In the genomic region with DNA sequence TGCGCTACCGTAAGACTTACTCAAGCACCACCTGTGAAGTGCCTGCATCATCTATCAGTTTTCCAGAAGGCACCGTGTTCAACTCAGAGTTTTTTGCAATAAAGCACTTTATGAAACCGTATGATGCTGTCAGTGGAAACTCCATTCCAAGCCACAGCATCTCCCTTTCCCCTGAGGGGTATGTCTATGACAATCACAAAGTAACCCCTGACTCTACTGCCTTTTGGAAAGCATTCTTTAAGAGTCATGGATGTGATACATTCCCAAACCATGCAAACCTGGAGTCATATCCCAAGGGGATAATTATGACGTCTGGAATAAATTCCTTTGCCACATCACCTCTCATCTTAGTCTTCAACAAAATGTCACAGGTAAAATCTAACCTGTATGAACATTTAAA, we compare ENCODE assay signal across 31 cellular contexts. TPM values are rescaled to one million over a fixed set of nuclear protein-coding genes. Genes with fewer than 3 reads are reported as not detected.
A peak's percentile ranks its signal among the peaks of the same experiment; 100 is the strongest.
DNase-seq lines count a peak whose midpoint lies in the region; ATAC-seq and TF ChIP-seq lines count a peak whose summit lies in the region.
"Had no signal": no experiment of that assay in that cellular context is flagged by ENCODE, and none has a peak within 500 bp of the region (broad histone marks: within the 10 kb centered on the region; RNA-seq: fewer than 3 reads in every experiment).

No MANE protein-coding gene starts in this region.

- ATAC-seq in RWPE2 (ENCODE audit: low read depth) (peak; percentile 77), HG03135 (IDR thresholded peaks at IDR 0.05; ENCODE audit: unreplicated experiment) (no peak), HG02623 (IDR thresholded peaks at IDR 0.05; ENCODE audit: unreplicated experiment) (no peak)
- ATAC-seq: gastrocnemius medialis, HepG2, sciatic nerve had no signal

- H3K4me3 ChIP-seq in AG10803 (ENCODE audit: low read length) (no peak overlapping the region), RWPE2 (ENCODE audit: severe bottlenecking) (no peak overlapping the region), fibroblast of pulmonary artery (replicated peaks; ENCODE audit: low read depth, low read length) (no peak overlapping the region)
- H3K4me3 ChIP-seq: adrenal gland; BLaER1 treated with 17β-estradiol and CSF1 and Interleukin-3, amounts not matched to agents 10 nM and 100 nM; gastrocnemius medialis; left ventricle myocardium inferior; thyroid gland had no signal

- H3K27ac ChIP-seq in RWPE2 (ENCODE audit: poor library complexity, severe bottlenecking), result no peak overlapping the region
- H3K27ac ChIP-seq: adrenal gland; BLaER1 treated with 17β-estradiol and CSF1 and Interleukin-3, amounts not matched to agents 10 nM and 100 nM; gastrocnemius medialis; left ventricle myocardium inferior; thyroid gland; VCaP had no signal

- H3K9me3 ChIP-seq in RWPE2 (ENCODE audit: severe bottlenecking), result peaks cover 2% of the 10 kb centered on the region
- H3K9me3 ChIP-seq: adrenal gland; BLaER1 treated with 17β-estradiol and CSF1 and Interleukin-3, amounts not matched to agents 10 nM and 100 nM; gastrocnemius medialis; left ventricle myocardium inferior; SK-N-SH; thyroid gland had no signal

- peaks cover 5% of the 10 kb centered on the region for H3K4me1 ChIP-seq in RWPE2 (ENCODE audit: insufficient read depth, poor library complexity, severe bottlenecking)
- H3K4me1 ChIP-seq: adrenal gland, gastrocnemius medialis, thyroid gland had no signal

- H3K27me3 ChIP-seq in RWPE2 (ENCODE audit: insufficient read depth, poor library complexity, severe bottlenecking), result no peaks in the 10 kb centered on the region
- H3K27me3 ChIP-seq: adrenal gland; BLaER1 treated with 17β-estradiol and CSF1 and Interleukin-3, amounts not matched to agents 10 nM and 100 nM; gastrocnemius medialis; thyroid gland had no signal

- TF ChIP-seq CTCF in AG10803 (conservative IDR thresholded peaks at IDR 0.05; ENCODE audit: low read length), result no peak
- TF ChIP-seq CTCF in RWPE2 (IDR thresholded peaks at IDR 0.05; ENCODE audit: poor library complexity, severe bottlenecking), result no peak
- no peak for TF ChIP-seq CTCF in fibroblast of pulmonary artery (IDR thresholded peaks at IDR 0.05; ENCODE audit: low read length, missing control alignments)

- DNase-seq in AG10803 (ENCODE audit: low read depth), result peak; percentile 6
- peak; percentile 71 for DNase-seq in ELR (ENCODE audit: low read depth)
- DNase-seq in RWPE2 (ENCODE audit: low spot score), result no peak
- DNase-seq in fibroblast of pulmonary artery (ENCODE audit: low read depth), result peak; percentile 3
- DNase-seq in activated CD8-positive, alpha-beta memory T cell treated with anti-CD3 and anti-CD28 coated beads for 24 hours, result no peak
- no peak for DNase-seq in H4 (ENCODE audit: low spot score)
- DNase-seq: ACHN; activated CD4-positive, alpha-beta T cell treated with anti-CD3 and anti-CD28 coated beads for 48 hours; activated CD8-positive, alpha-beta memory T cell treated with anti-CD3 and anti-CD28 coated beads, Interleukin-2, amount 50 U/mL, for 4 hours; activated effector memory CD4-positive, alpha-beta T cell treated with anti-CD3 and anti-CD28 coated beads, Interleukin-2, amount 50 U/mL, for 16 hours; adrenal gland; Calu3; effector CD4-positive, alpha-beta T cell; erythroblast; gastrocnemius medialis; hippocampal formation; left ventricle myocardium inferior; NCI-H1092; NCI-H187 treated with DMSO at 0.1 percent for 48 hours; NCI-H526 treated with DMSO at 0.1 percent for 48 hours; posterior cingulate gyrus; SK-N-SH; stimulated activated CD4-positive, alpha-beta T cell treated with anti-CD3 and anti-CD28 coated beads, Interleukin-15, amount 100 ng/mL, for 24 hours; T-helper 2 cell; thyroid gland had no signal

- H3K36me3 ChIP-seq in RWPE2 (ENCODE audit: low read depth), result no peaks in the 10 kb centered on the region
- H3K36me3 ChIP-seq: adrenal gland, gastrocnemius medialis, thyroid gland had no signal

RNA-seq across cellular contexts. Expression of gene UNC50, which starts 39.2 kb away (rescaled TPM):
- total RNA-seq in H4 (2014; rRNA removed; shearing (Covaris generic)), result 68.5 and 78.7 TPM in 2 replicates

RNA-seq across cellular contexts. Expression of gene COA5, which starts 39.3 kb away (rescaled TPM):
- 28.0 and 29.8 TPM in 2 replicates for total RNA-seq in H4 (2014; rRNA removed; shearing (Covaris generic))

Comparison
In these comparisons a context has a peak if more than half of its experiments do, and no peak if none do; other contexts are left out.
1. DNase-seq: peak in AG10803 (single experiment), ELR (single experiment) and fibroblast of pulmonary artery (single experiment); none in RWPE2 (single experiment), activated CD8-positive, alpha-beta memory T cell treated with anti-CD3 and anti-CD28 coated beads for 24 hours (single experiment) and H4 (single experiment).